In genomic region chr2:165294912-165295311, GRCh38 we compare ENCODE assay signal across 14 cellular contexts. TPM values are rescaled to one million over a fixed set of nuclear protein-coding genes. Genes with fewer than 3 reads are reported as not detected.
DNase-seq lines count a peak whose midpoint lies in the region; ATAC-seq and TF ChIP-seq lines count a peak whose summit lies in the region.
"Had no signal": no experiment of that assay in that cellular context is flagged by ENCODE, and none has a peak within 500 bp of the region (broad histone marks: within the 10 kb centered on the region; RNA-seq: fewer than 3 reads in every experiment).

No MANE protein-coding gene starts in this region.

- H3K27me3 Mint-ChIP-seq in activated naive CD8-positive, alpha-beta T cell treated with anti-CD3 and anti-CD28 coated beads for 36 hours, result peaks cover 9% of the 10 kb centered on the region

- H3K4me1 Mint-ChIP-seq in activated naive CD8-positive, alpha-beta T cell treated with anti-CD3 and anti-CD28 coated beads for 36 hours, result peaks cover 5% of the 10 kb centered on the region

- no peak overlapping the region for H3K27ac Mint-ChIP-seq in activated naive CD8-positive, alpha-beta T cell treated with anti-CD3 and anti-CD28 coated beads for 36 hours

- H3K9ac ChIP-seq in DND-41 (ENCODE audit: low read depth, low read length), result no peak overlapping the region
- H3K9ac ChIP-seq: BLaER1 treated with 17β-estradiol and CSF1 and Interleukin-3, amounts not matched to agents 10 nM and 100 nM had no signal

- H3K36me3 Mint-ChIP-seq in activated naive CD8-positive, alpha-beta T cell treated with anti-CD3 and anti-CD28 coated beads for 36 hours, result no peaks in the 10 kb centered on the region

- H3K27ac ChIP-seq in DND-41 (ENCODE audit: low read length) (no peak overlapping the region), OCI-LY7 (ENCODE audit: low read depth, low read length, poor library complexity, severe bottlenecking) (no peak overlapping the region), dorsolateral prefrontal cortex (peak overlapping the region in 51 of 59 donors; percentile 1 to 86 (median 62)), osteoblast (ENCODE audit: low read depth, low read length) (no peak overlapping the region)
- H3K27ac ChIP-seq: BLaER1 treated with 17β-estradiol and CSF1 and Interleukin-3, amounts not matched to agents 10 nM and 100 nM had no signal

- H4K20me1 ChIP-seq in DND-41 (ENCODE audit: insufficient read depth, low read length) (no peaks in the 10 kb centered on the region), OCI-LY7 (ENCODE audit: insufficient read depth, low read length) (no peaks in the 10 kb centered on the region), osteoblast (ENCODE audit: insufficient read depth, low read length) (no peaks in the 10 kb centered on the region)
- H4K20me1 ChIP-seq: BLaER1 treated with 17β-estradiol and CSF1 and Interleukin-3, amounts not matched to agents 10 nM and 100 nM had no signal

- intact Hi-C loops in OCI-LY7 (cut with micrococcal nuclease; ENCODE audit: unreplicated experiment) (loop anchor here (5.0 to 10.0 kb wide), 4 partner anchors 58 to 560 kb away; partner anchors contain the start of gene SCN2A), dorsolateral prefrontal cortex (cut with DNase I) (loop anchor here in 1 of 2 donors (10.0 kb wide), 2 partner anchors 50 to 300 kb away; no protein-coding TSS in a partner anchor)

- POLR2A ChIA-PET in OCI-LY7 (lab: Charles Lee), result interaction anchor here (1.0 kb wide), 1 partner anchor 17 kb away, joined by 3 read pairs; no protein-coding TSS in a partner anchor

- no peak for ATAC-seq in DND-41 (ENCODE audit: insufficient read depth, low read depth)
- ATAC-seq: GM12878, Right ventricle myocardium inferior had no signal

- DNase-seq in DND-41, result no peak
- DNase-seq in OCI-LY7 (ENCODE audit: low spot score), result no peak
- peak in 1 of 10 donors; percentile 78 for DNase-seq in dorsolateral prefrontal cortex
- no peak for DNase-seq in osteoblast (ENCODE audit: insufficient read length, low spot score, missing footprints)
- no peak for DNase-seq in stimulated activated naive CD4-positive, alpha-beta T cell (lab: John Stamatoyannopoulos, UW)
- DNase-seq in iPS-NIHi7 (ENCODE audit: extremely low spot score), result no peak
- no peak for DNase-seq in NCI-H1092 treated with DMSO at 0.1 percent for 48 hours (lab: John Stamatoyannopoulos, UW)
- DNase-seq in activated naive CD8-positive, alpha-beta T cell treated with anti-CD3 and anti-CD28 coated beads for 36 hours, result no peak
- DNase-seq: NCI-H1048, NCI-H774 had no signal

- no peaks in the 10 kb centered on the region for H3K9me3 Mint-ChIP-seq in activated naive CD8-positive, alpha-beta T cell treated with anti-CD3 and anti-CD28 coated beads for 36 hours

- H3K36me3 ChIP-seq in DND-41 (ENCODE audit: insufficient read depth, low read length) (no peaks in the 10 kb centered on the region), OCI-LY7 (ENCODE audit: insufficient read depth, low read length) (no peaks in the 10 kb centered on the region), osteoblast (ENCODE audit: insufficient read depth, low read length) (no peaks in the 10 kb centered on the region)
- H3K36me3 ChIP-seq: BLaER1 treated with 17β-estradiol and CSF1 and Interleukin-3, amounts not matched to agents 10 nM and 100 nM had no signal

- H3K4me3 Mint-ChIP-seq in activated naive CD8-positive, alpha-beta T cell treated with anti-CD3 and anti-CD28 coated beads for 36 hours, result no peak overlapping the region

- H2AFZ ChIP-seq in DND-41 (ENCODE audit: low read depth, low read length) (peak overlapping the region; percentile 53), OCI-LY7 (ENCODE audit: low read length) (peak overlapping the region; percentile 48; the same call in 1 of the 2 replicates), osteoblast (ENCODE audit: low read length) (peak overlapping the region; percentile 61)

- CTCF ChIA-PET in OCI-LY7 (lab: Charles Lee; ENCODE audit: unreplicated experiment), result interaction anchor here (0.9 kb wide), 1 partner anchor 301 kb away, joined by 4 read pairs; no protein-coding TSS in a partner anchor

- TF ChIP-seq CTCF in DND-41 (IDR thresholded peaks at IDR 0.05; ENCODE audit: borderline replicate concordance, extremely low read depth, low read length, poor library complexity, severe bottlenecking) (no peak), OCI-LY7 (conservative IDR thresholded peaks at IDR 0.05; ENCODE audit: low read length) (no peak), dorsolateral prefrontal cortex (IDR thresholded peaks at IDR 0.05 in 54 of 56, conservative IDR thresholded peaks at IDR 0.05 in 2 of 56; ENCODE audit: low read depth in 1 of 56, partially characterized antibody in 56 of 56) (no peak), osteoblast (IDR thresholded peaks at IDR 0.05; ENCODE audit: extremely low read depth, low read depth, low read length) (no peak)

- H3K4me3 ChIP-seq in DND-41 (ENCODE audit: low read depth in 1 of 2, low read length in 2 of 2), result peak overlapping the region in 1 of 2 experiments; percentile 54; a peak in 1 of 4 replicates
- H3K4me3 ChIP-seq in OCI-LY7 (ENCODE audit: low read depth, low read length, poor library complexity, severe bottlenecking), result no peak overlapping the region
- H3K4me3 ChIP-seq in dorsolateral prefrontal cortex, result peak overlapping the region in 56 of 59 donors; percentile 8 to 67 (median 49)
- H3K4me3 ChIP-seq in osteoblast (ENCODE audit: insufficient read depth, low read length), result no peak overlapping the region
- H3K4me3 ChIP-seq: BLaER1 treated with 17β-estradiol and CSF1 and Interleukin-3, amounts not matched to agents 10 nM and 100 nM; GM12878 had no signal

- H3K4me1 ChIP-seq in DND-41 (ENCODE audit: insufficient read depth, low read length) (peaks cover 21% of the 10 kb centered on the region), OCI-LY7 (ENCODE audit: insufficient read depth, low read length, poor library complexity, severe bottlenecking) (peaks cover 4% of the 10 kb centered on the region), osteoblast (ENCODE audit: insufficient read depth, low read length) (no peaks in the 10 kb centered on the region)
- H3K4me1 ChIP-seq: BLaER1 treated with 17β-estradiol and CSF1 and Interleukin-3, amounts not matched to agents 10 nM and 100 nM had no signal

- H3K4me2 ChIP-seq in DND-41 (ENCODE audit: insufficient read depth, low read length), result peak overlapping the region; percentile 70
- no peak overlapping the region for H3K4me2 ChIP-seq in OCI-LY7 (ENCODE audit: low read length)
- H3K4me2 ChIP-seq in osteoblast (ENCODE audit: insufficient read depth, low read length), result no peak overlapping the region
- H3K4me2 ChIP-seq: BLaER1 treated with 17β-estradiol and CSF1 and Interleukin-3, amounts not matched to agents 10 nM and 100 nM had no signal

- H3K9me3 ChIP-seq in DND-41 (ENCODE audit: insufficient read depth, low read length, severe bottlenecking), result no peaks in the 10 kb centered on the region
- no peaks in the 10 kb centered on the region for H3K9me3 ChIP-seq in OCI-LY7 (ENCODE audit: low read length)
- no peaks in the 10 kb centered on the region for H3K9me3 ChIP-seq in osteoblast (ENCODE audit: low read depth, low read length)
- H3K9me3 ChIP-seq: BLaER1 treated with 17β-estradiol and CSF1 and Interleukin-3, amounts not matched to agents 10 nM and 100 nM had no signal

- H3K79me2 ChIP-seq in DND-41 (ENCODE audit: insufficient read depth, low read length) (no peaks in the 10 kb centered on the region), OCI-LY7 (ENCODE audit: insufficient read depth, low read depth, low read length) (no peaks in the 10 kb centered on the region), osteoblast (ENCODE audit: insufficient read depth, low read length) (no peaks in the 10 kb centered on the region)

- no TSS peak for BruUV-seq in OCI-LY7 (replicated peaks; lab: Mats Ljungman, UMichigan)

- H3K27me3 ChIP-seq in DND-41 (ENCODE audit: insufficient read depth, low read length, poor library complexity) (no peaks in the 10 kb centered on the region), dorsolateral prefrontal cortex (no peaks in the 10 kb centered on the region), osteoblast (ENCODE audit: insufficient read depth, low read length) (no peaks in the 10 kb centered on the region)
- H3K27me3 ChIP-seq: BLaER1 treated with 17β-estradiol and CSF1 and Interleukin-3, amounts not matched to agents 10 nM and 100 nM had no signal

- no peaks in the 10 kb centered on the region for H3K9me2 ChIP-seq in OCI-LY7 (ENCODE audit: insufficient read depth, low read length)

RNA-seq across cellular contexts. Expression of gene SCN2A, which starts 55.7 kb away (rescaled TPM):
- 0.03 TPM in 1 of 2 replicates, not detected in the other for total RNA-seq in OCI-LY7 (2014; rRNA removed; shearing (Covaris generic))
- total RNA-seq in OCI-LY7 (2022) (not detected in 2 replicates), dorsolateral prefrontal cortex (100 to 1,000 TPM in 107 of 120 experiments, 10 to 100 TPM in 13; 55.8 to 282 (median 170) TPM), osteoblast (2.2 and 5.0 TPM in 2 replicates)
- under 1 TPM; 0.04 to 0.06 TPM for total RNA-seq in activated naive CD8-positive, alpha-beta T cell treated with anti-CD3 and anti-CD28 coated beads for 36 hours
- total RNA-seq: GM12878, NCI-H460 had no signal

Comparison
In these comparisons a context has a peak if more than half of its experiments do, and no peak if none do; other contexts are left out.
1. H3K27ac ChIP-seq: peak in dorsolateral prefrontal cortex (51 of 59); none in DND-41 (single experiment), OCI-LY7 (single experiment) and osteoblast (single experiment).
2. H3K4me3 ChIP-seq: peak in dorsolateral prefrontal cortex (56 of 59); none in OCI-LY7 (single experiment) and osteoblast (single experiment).
3. Peak in every context shown above with its lines, with median percentiles within 50 percentile points of each other: H2AFZ ChIP-seq.